In the genomic region with DNA sequence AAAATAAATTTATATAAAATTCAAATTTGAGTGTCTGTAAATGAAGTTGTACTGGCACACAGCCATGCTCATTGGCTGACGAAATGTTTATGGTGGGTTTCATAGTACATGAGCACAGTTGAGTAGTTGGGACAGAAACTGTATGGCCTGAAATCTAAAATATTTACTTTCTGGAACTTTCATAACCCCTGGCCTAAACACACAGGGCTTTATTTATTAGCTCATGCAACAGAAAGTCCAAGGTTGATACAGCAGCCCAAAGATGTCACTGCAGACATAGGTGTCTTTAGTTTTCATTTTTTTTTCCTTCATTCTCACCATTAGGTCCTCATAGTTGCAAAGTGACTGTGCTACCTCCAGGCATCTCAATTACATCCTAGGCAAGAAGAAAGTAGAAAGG, we compare ENCODE assay signal across 37 cellular contexts.
"Had no signal": no experiment of that assay in that cellular context is flagged by ENCODE, and none has a peak within 500 bp of the region (broad histone marks: within the 10 kb centered on the region; RNA-seq: fewer than 3 reads in every experiment).

No MANE protein-coding gene starts in this region.

- H3K4me3 Mint-ChIP-seq: activated CD4-positive, alpha-beta memory T cell treated with anti-CD3 and anti-CD28 coated beads, Interleukin-2, amount 10 ng/mL, durations not matched to agents 7 days and 5 days; activated CD4-positive, alpha-beta T cell treated with anti-CD3 and anti-CD28 coated beads for 36 hours; activated CD4-positive, alpha-beta T cell treated with anti-CD3 and anti-CD28 coated beads, Interleukin-2, amount 10 ng/mL, durations not matched to agents 7 days and 5 days; activated CD8-positive, alpha-beta memory T cell treated with anti-CD3 and anti-CD28 coated beads, Interleukin-2, amount 10 ng/mL, durations not matched to agents 7 days and 5 days; activated CD8-positive, alpha-beta T cell treated with anti-CD3 and anti-CD28 coated beads, Interleukin-2, amount 10 ng/mL, durations not matched to agents 7 days and 5 days; activated naive CD4-positive, alpha-beta T cell treated with anti-CD3 and anti-CD28 coated beads, Interleukin-2, amount 10 ng/mL, durations not matched to agents 7 days and 5 days; activated naive CD4-positive, alpha-beta T cell treated with anti-CD3 and anti-CD28 coated beads, Interleukin-2, amount 50 U/mL, for 24 hours; activated naive CD8-positive, alpha-beta T cell; activated naive CD8-positive, alpha-beta T cell treated with anti-CD3 and anti-CD28 coated beads, Interleukin-2, amount 10 ng/mL, durations not matched to agents 7 days and 5 days; activated naive CD8-positive, alpha-beta T cell treated with anti-CD3 and anti-CD28 coated beads, Interleukin-2, amount 50 U/mL, for 24 hours; activated T-cell treated with anti-CD3 and anti-CD28 coated beads, Interleukin-2, amount 50 U/mL, for 24 hours; T-helper 1 cell treated with Interleukin-12 subunit alpha and Interleukin-12 subunit beta and Interleukin-4 antibody, amounts not matched to agents 30 μg/mL and 1 μg/mL, for 36 hours; T-helper 2 cell treated with Interferon-gamma antibody and Interleukin-4, amounts not matched to agents 5 μg/mL and 100 μg/mL, for 36 hours had no signal

- H3K4me1 Mint-ChIP-seq: activated CD4-positive, alpha-beta memory T cell treated with anti-CD3 and anti-CD28 coated beads, Interleukin-2, amount 10 ng/mL, durations not matched to agents 7 days and 5 days; activated CD4-positive, alpha-beta T cell treated with anti-CD3 and anti-CD28 coated beads for 36 hours; activated CD4-positive, alpha-beta T cell treated with anti-CD3 and anti-CD28 coated beads, Interleukin-2, amount 10 ng/mL, durations not matched to agents 7 days and 5 days; activated naive CD4-positive, alpha-beta T cell treated with anti-CD3 and anti-CD28 coated beads, Interleukin-2, amount 10 ng/mL, durations not matched to agents 7 days and 5 days; activated naive CD4-positive, alpha-beta T cell treated with anti-CD3 and anti-CD28 coated beads, Interleukin-2, amount 50 U/mL, for 24 hours; activated naive CD8-positive, alpha-beta T cell treated with anti-CD3 and anti-CD28 coated beads, Interleukin-2, amount 10 ng/mL, durations not matched to agents 7 days and 5 days; activated naive CD8-positive, alpha-beta T cell treated with anti-CD3 and anti-CD28 coated beads, Interleukin-2, amount 50 U/mL, for 24 hours had no signal

- H3K36me3 Mint-ChIP-seq: activated CD8-positive, alpha-beta memory T cell treated with anti-CD3 and anti-CD28 coated beads, Interleukin-2, amount 10 ng/mL, durations not matched to agents 7 days and 5 days; activated naive CD4-positive, alpha-beta T cell treated with anti-CD3 and anti-CD28 coated beads, Interleukin-2, amount 10 ng/mL, durations not matched to agents 7 days and 5 days; activated naive CD8-positive, alpha-beta T cell treated with anti-CD3 and anti-CD28 coated beads, Interleukin-2, amount 10 ng/mL, durations not matched to agents 7 days and 5 days had no signal

- H3K9me3 ChIP-seq: body of pancreas, breast epithelium had no signal

- ATAC-seq: activated CD4-positive, alpha-beta T cell treated with anti-CD3 and anti-CD28 coated beads for 36 hours; activated CD4-positive, CD25-positive, alpha-beta regulatory T cell treated with anti-CD3 and anti-CD28 coated beads, Interleukin-2, amount 50 U/mL, for 24 hours; activated CD8-positive, alpha-beta memory T cell treated with anti-CD3 and anti-CD28 coated beads, Interleukin-2, amount 10 ng/mL, durations not matched to agents 7 days and 5 days; activated CD8-positive, alpha-beta T cell treated with anti-CD3 and anti-CD28 coated beads, Interleukin-2, amount 10 ng/mL, durations not matched to agents 7 days and 5 days; activated naive CD8-positive, alpha-beta T cell treated with anti-CD3 and anti-CD28 coated beads, Interleukin-2, amount 50 U/mL, for 24 hours; body of pancreas had no signal

- H3K4me3 ChIP-seq: body of pancreas, breast epithelium had no signal

- FAIRE-seq: astrocyte, TTC549 had no signal

- H3K27ac Mint-ChIP-seq: activated CD4-positive, alpha-beta memory T cell treated with anti-CD3 and anti-CD28 coated beads, Interleukin-2, amount 10 ng/mL, durations not matched to agents 7 days and 5 days; activated CD4-positive, alpha-beta T cell treated with anti-CD3 and anti-CD28 coated beads for 36 hours; activated CD4-positive, alpha-beta T cell treated with anti-CD3 and anti-CD28 coated beads, Interleukin-2, amount 10 ng/mL, durations not matched to agents 7 days and 5 days; activated CD8-positive, alpha-beta memory T cell treated with anti-CD3 and anti-CD28 coated beads, Interleukin-2, amount 10 ng/mL, durations not matched to agents 7 days and 5 days; activated CD8-positive, alpha-beta T cell treated with anti-CD3 and anti-CD28 coated beads, Interleukin-2, amount 10 ng/mL, durations not matched to agents 7 days and 5 days; activated naive CD4-positive, alpha-beta T cell treated with anti-CD3 and anti-CD28 coated beads, Interleukin-2, amount 10 ng/mL, durations not matched to agents 7 days and 5 days; activated naive CD4-positive, alpha-beta T cell treated with anti-CD3 and anti-CD28 coated beads, Interleukin-2, amount 50 U/mL, for 24 hours; activated naive CD8-positive, alpha-beta T cell; activated naive CD8-positive, alpha-beta T cell treated with anti-CD3 and anti-CD28 coated beads, Interleukin-2, amount 10 ng/mL, durations not matched to agents 7 days and 5 days; activated naive CD8-positive, alpha-beta T cell treated with anti-CD3 and anti-CD28 coated beads, Interleukin-2, amount 50 U/mL, for 24 hours; activated T-cell treated with anti-CD3 and anti-CD28 coated beads, Interleukin-2, amount 50 U/mL, for 24 hours; activated T-helper 2 cell treated with anti-CD3 and anti-CD28 coated beads, Interferon-gamma antibody, Interleukin-2, Interleukin-4, amounts not matched to agents 10 μg/mL and 5 μg/mL and 100 μg/mL, durations not matched to agents 14 hours and 24 hours and 36 hours; T-helper 1 cell treated with Interleukin-12 subunit alpha and Interleukin-12 subunit beta and Interleukin-4 antibody, amounts not matched to agents 30 μg/mL and 1 μg/mL, for 36 hours; T-helper 2 cell treated with Interferon-gamma antibody and Interleukin-4, amounts not matched to agents 5 μg/mL and 100 μg/mL, for 36 hours had no signal

- H3K27ac ChIP-seq: body of pancreas, brain microvascular endothelial cell, breast epithelium, VCaP had no signal

- H3K27me3 Mint-ChIP-seq: activated CD4-positive, alpha-beta memory T cell treated with anti-CD3 and anti-CD28 coated beads, Interleukin-2, amount 10 ng/mL, durations not matched to agents 7 days and 5 days; activated CD4-positive, alpha-beta T cell treated with anti-CD3 and anti-CD28 coated beads for 36 hours; activated CD4-positive, alpha-beta T cell treated with anti-CD3 and anti-CD28 coated beads, Interleukin-2, amount 10 ng/mL, durations not matched to agents 7 days and 5 days; activated CD8-positive, alpha-beta memory T cell treated with anti-CD3 and anti-CD28 coated beads, Interleukin-2, amount 10 ng/mL, durations not matched to agents 7 days and 5 days; activated naive CD4-positive, alpha-beta T cell treated with anti-CD3 and anti-CD28 coated beads, Interleukin-2, amount 10 ng/mL, durations not matched to agents 7 days and 5 days; activated naive CD4-positive, alpha-beta T cell treated with anti-CD3 and anti-CD28 coated beads, Interleukin-2, amount 50 U/mL, for 24 hours; activated naive CD8-positive, alpha-beta T cell; activated naive CD8-positive, alpha-beta T cell treated with anti-CD3 and anti-CD28 coated beads, Interleukin-2, amount 10 ng/mL, durations not matched to agents 7 days and 5 days; activated naive CD8-positive, alpha-beta T cell treated with anti-CD3 and anti-CD28 coated beads, Interleukin-2, amount 50 U/mL, for 24 hours; activated T-cell treated with anti-CD3 and anti-CD28 coated beads, Interleukin-2, amount 50 U/mL, for 24 hours had no signal

- H3K27me3 ChIP-seq: body of pancreas, brain microvascular endothelial cell, breast epithelium had no signal

- H3K36me3 ChIP-seq: brain microvascular endothelial cell, breast epithelium had no signal

- DNase-seq: activated CD4-positive, alpha-beta memory T cell treated with anti-CD3 and anti-CD28 coated beads, Interleukin-2, amount 10 ng/mL, durations not matched to agents 7 days and 5 days; activated CD4-positive, alpha-beta T cell treated with anti-CD3 and anti-CD28 coated beads for 1 hour; activated CD4-positive, alpha-beta T cell treated with anti-CD3 and anti-CD28 coated beads for 36 hours; activated CD4-positive, alpha-beta T cell treated with anti-CD3 and anti-CD28 coated beads for 48 hours; activated CD4-positive, alpha-beta T cell treated with anti-CD3 and anti-CD28 coated beads, Interleukin-2, amount 10 ng/mL, durations not matched to agents 7 days and 5 days; activated CD4-positive, alpha-beta T cell treated with anti-CD3 and anti-CD28 coated beads, Interleukin-2, amount 50 U/mL, for 48 hours; activated CD4-positive, CD25-positive, alpha-beta regulatory T cell; activated CD8-positive, alpha-beta memory T cell treated with anti-CD3 and anti-CD28 coated beads for 24 hours; activated CD8-positive, alpha-beta memory T cell treated with anti-CD3 and anti-CD28 coated beads, Interleukin-2, amount 10 ng/mL, durations not matched to agents 7 days and 5 days; activated CD8-positive, alpha-beta memory T cell treated with anti-CD3 and anti-CD28 coated beads, Interleukin-2, amount 50 U/mL, for 48 hours; activated CD8-positive, alpha-beta T cell treated with anti-CD3 and anti-CD28 coated beads, Interleukin-2, amount 10 ng/mL, durations not matched to agents 7 days and 5 days; activated effector memory CD4-positive, alpha-beta T cell treated with Interleukin-2 at 50 U/mL for 16 hours; activated gamma-delta T cell; activated naive CD4-positive, alpha-beta T cell treated with anti-CD3 and anti-CD28 coated beads, Interleukin-2, amount 10 ng/mL, durations not matched to agents 7 days and 5 days; activated naive CD4-positive, alpha-beta T cell treated with Interleukin-2 at 50 U/mL for 16 hours; activated naive CD8-positive, alpha-beta T cell treated with anti-CD3 and anti-CD28 coated beads, Interleukin-2, amount 10 ng/mL, durations not matched to agents 7 days and 5 days; activated naive CD8-positive, alpha-beta T cell treated with anti-CD3 and anti-CD28 coated beads, Interleukin-2, amount 50 U/mL, for 24 hours; activated T-cell treated with anti-CD3 and anti-CD28 coated beads, Interleukin-2, amount 50 U/mL, for 24 hours; activated T-cell treated with anti-CD3 and anti-CD28 coated beads, Interleukin-2, amount 50 U/mL, for 48 hours; amygdala; anterior cingulate cortex; body of pancreas; brain microvascular endothelial cell; central memory CD4-positive, alpha-beta T cell; T-helper 1 cell; T-helper 2 cell; T-helper 9 cell had no signal

- H3K9me3 Mint-ChIP-seq: activated CD4-positive, alpha-beta memory T cell treated with anti-CD3 and anti-CD28 coated beads, Interleukin-2, amount 10 ng/mL, durations not matched to agents 7 days and 5 days; activated CD4-positive, alpha-beta T cell treated with anti-CD3 and anti-CD28 coated beads, Interleukin-2, amount 10 ng/mL, durations not matched to agents 7 days and 5 days; activated naive CD4-positive, alpha-beta T cell treated with anti-CD3 and anti-CD28 coated beads, Interleukin-2, amount 10 ng/mL, durations not matched to agents 7 days and 5 days; activated naive CD4-positive, alpha-beta T cell treated with anti-CD3 and anti-CD28 coated beads, Interleukin-2, amount 50 U/mL, for 24 hours; activated naive CD8-positive, alpha-beta T cell treated with anti-CD3 and anti-CD28 coated beads, Interleukin-2, amount 10 ng/mL, durations not matched to agents 7 days and 5 days; activated naive CD8-positive, alpha-beta T cell treated with anti-CD3 and anti-CD28 coated beads, Interleukin-2, amount 50 U/mL, for 24 hours; activated T-cell treated with anti-CD3 and anti-CD28 coated beads, Interleukin-2, amount 50 U/mL, for 24 hours; activated T-helper 2 cell treated with anti-CD3 and anti-CD28 coated beads, Interferon-gamma antibody, Interleukin-2, Interleukin-4, amounts not matched to agents 10 μg/mL and 5 μg/mL and 100 μg/mL, durations not matched to agents 14 hours and 24 hours and 36 hours; T-helper 1 cell treated with Interleukin-12 subunit alpha and Interleukin-12 subunit beta and Interleukin-4 antibody, amounts not matched to agents 30 μg/mL and 1 μg/mL, for 36 hours; T-helper 2 cell treated with Interferon-gamma antibody and Interleukin-4, amounts not matched to agents 5 μg/mL and 100 μg/mL, for 36 hours had no signal

- H3K4me1 ChIP-seq: body of pancreas, breast epithelium had no signal
